In the genomic region with DNA sequence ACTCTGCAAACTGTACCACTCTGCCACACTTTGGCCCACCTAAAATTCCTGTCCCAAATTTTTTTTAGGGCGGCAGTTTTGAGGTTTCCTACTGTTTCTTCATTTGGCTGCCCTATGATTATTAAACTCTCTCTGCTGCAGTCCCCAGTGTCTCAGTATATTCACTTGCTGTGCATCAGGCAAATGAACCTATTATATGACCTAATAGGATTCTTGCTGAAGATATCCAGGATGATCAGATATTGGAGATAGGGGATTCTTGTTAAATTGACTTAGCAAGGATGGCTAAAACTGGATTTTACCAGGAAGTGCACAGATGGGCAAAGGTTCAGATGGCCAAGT, we compare ENCODE assay signal across 2 cellular contexts.
TF ChIP-seq lines count a peak whose summit lies in the region.

No MANE protein-coding gene starts in this region.

TF ChIP-seq in HCT116, 20 proteins besides CTCF, POLR2A, EP300 and RAD21:
- TF ChIP-seq POLR2AphosphoS5 (IDR thresholded peaks at IDR 0.05; ENCODE audit: low read depth, low read length) = no peak
- no peak for TF ChIP-seq ATF3 (IDR thresholded peaks at IDR 0.05)
- no peak for TF ChIP-seq TCF7L2 (IDR thresholded peaks at IDR 0.05; ENCODE audit: borderline replicate concordance, extremely low read depth, insufficient read depth, insufficient read length)
- TF ChIP-seq YY1 (IDR thresholded peaks at IDR 0.05; ENCODE audit: extremely low read depth, insufficient replicate concordance, low read depth, low read length) = no peak
- no peak for TF ChIP-seq ELF1 (IDR thresholded peaks at IDR 0.05; ENCODE audit: borderline replicate concordance, low read depth)
- no peak for TF ChIP-seq SRF (IDR thresholded peaks at IDR 0.05; ENCODE audit: low read depth)
- TF ChIP-seq EZH2 (IDR thresholded peaks at IDR 0.05) = no peak
- TF ChIP-seq EZH2phosphoT487 (IDR thresholded peaks at IDR 0.05; ENCODE audit: borderline replicate concordance) = no peak
- TF ChIP-seq JUND (IDR thresholded peaks at IDR 0.05) = no peak
- TF ChIP-seq ZFX (IDR thresholded peaks at IDR 0.05) = no peak
- TF ChIP-seq, protein P1, sequence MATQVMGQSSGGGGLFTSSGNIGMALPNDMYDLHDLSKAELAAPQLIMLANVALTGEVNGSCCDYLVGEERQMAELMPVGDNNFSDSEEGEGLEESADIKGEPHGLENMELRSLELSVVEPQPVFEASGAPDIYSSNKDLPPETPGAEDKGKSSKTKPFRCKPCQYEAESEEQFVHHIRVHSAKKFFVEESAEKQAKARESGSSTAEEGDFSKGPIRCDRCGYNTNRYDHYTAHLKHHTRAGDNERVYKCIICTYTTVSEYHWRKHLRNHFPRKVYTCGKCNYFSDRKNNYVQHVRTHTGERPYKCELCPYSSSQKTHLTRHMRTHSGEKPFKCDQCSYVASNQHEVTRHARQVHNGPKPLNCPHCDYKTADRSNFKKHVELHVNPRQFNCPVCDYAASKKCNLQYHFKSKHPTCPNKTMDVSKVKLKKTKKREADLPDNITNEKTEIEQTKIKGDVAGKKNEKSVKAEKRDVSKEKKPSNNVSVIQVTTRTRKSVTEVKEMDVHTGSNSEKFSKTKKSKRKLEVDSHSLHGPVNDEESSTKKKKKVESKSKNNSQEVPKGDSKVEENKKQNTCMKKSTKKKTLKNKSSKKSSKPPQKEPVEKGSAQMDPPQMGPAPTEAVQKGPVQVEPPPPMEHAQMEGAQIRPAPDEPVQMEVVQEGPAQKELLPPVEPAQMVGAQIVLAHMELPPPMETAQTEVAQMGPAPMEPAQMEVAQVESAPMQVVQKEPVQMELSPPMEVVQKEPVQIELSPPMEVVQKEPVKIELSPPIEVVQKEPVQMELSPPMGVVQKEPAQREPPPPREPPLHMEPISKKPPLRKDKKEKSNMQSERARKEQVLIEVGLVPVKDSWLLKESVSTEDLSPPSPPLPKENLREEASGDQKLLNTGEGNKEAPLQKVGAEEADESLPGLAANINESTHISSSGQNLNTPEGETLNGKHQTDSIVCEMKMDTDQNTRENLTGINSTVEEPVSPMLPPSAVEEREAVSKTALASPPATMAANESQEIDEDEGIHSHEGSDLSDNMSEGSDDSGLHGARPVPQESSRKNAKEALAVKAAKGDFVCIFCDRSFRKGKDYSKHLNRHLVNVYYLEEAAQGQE (IDR thresholded peaks at IDR 0.05; ENCODE audit: low read depth) = no peak
- no peak for TF ChIP-seq CBX3 (IDR thresholded peaks at IDR 0.05; ENCODE audit: low read depth)
- TF ChIP-seq CEBPB (IDR thresholded peaks at IDR 0.05; ENCODE audit: low read depth) = no peak
TF ChIP-seq in HCT116: peak in this region for 0.

TF ChIP-seq in endothelial cell of umbilical vein, 7 proteins besides CTCF, POLR2A, EP300 and RAD21:
- TF ChIP-seq, protein P2, sequence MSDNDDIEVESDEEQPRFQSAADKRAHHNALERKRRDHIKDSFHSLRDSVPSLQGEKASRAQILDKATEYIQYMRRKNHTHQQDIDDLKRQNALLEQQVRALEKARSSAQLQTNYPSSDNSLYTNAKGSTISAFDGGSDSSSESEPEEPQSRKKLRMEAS (IDR thresholded peaks at IDR 0.05; ENCODE audit: insufficient read depth, insufficient read length) = no peak
- TF ChIP-seq EZH2 (IDR thresholded peaks at IDR 0.05; ENCODE audit: borderline replicate concordance, low read depth, low read length, severe bottlenecking) (no peak), MYC (IDR thresholded peaks at IDR 0.05; ENCODE audit: low read depth, low read length) (no peak), POLR2AphosphoS5 (IDR thresholded peaks at IDR 0.05; ENCODE audit: insufficient read depth, low read depth, low read length) (no peak), GATA2 (IDR thresholded peaks at IDR 0.05; ENCODE audit: insufficient read depth, insufficient read length, low read depth, low read length) (no peak), JUN (IDR thresholded peaks at IDR 0.05; ENCODE audit: borderline replicate concordance, insufficient read depth, insufficient read length, low read depth) (no peak), FOS (IDR thresholded peaks at IDR 0.05; ENCODE audit: borderline replicate concordance, insufficient read depth, low read length) (no peak)
